11 cellular contexts compared by ENCODE assay signal in the genomic region with DNA sequence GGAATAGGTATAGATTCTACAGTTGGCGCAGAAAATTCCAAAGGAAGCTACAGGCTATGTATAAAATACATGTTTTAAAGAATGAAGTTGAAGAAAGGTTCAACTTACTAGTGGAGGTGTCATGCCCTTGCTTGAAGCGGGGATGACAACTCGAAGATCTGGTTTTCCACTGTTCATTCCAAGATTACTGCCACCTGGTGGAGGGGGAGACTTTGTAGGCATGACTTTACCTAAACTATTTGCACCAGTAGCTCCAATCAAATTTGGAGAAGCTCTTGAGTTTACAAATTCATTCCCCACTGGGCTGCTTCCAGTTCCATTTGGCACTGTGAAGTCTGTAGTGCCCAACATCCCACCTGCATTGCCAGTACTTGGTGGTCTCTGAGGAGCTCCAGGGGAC.
DNase-seq lines count a peak whose midpoint lies in the region; ATAC-seq and TF ChIP-seq lines count a peak whose summit lies in the region.
"Had no signal": no experiment of that assay in that cellular context is flagged by ENCODE, and none has a peak within 500 bp of the region (broad histone marks: within the 10 kb centered on the region; RNA-seq: fewer than 3 reads in every experiment).

No MANE protein-coding gene starts in this region.

- H4K20me1 ChIP-seq in Karpas-422 (ENCODE audit: insufficient read depth, low read depth, low read length), result no peaks in the 10 kb centered on the region
- no peaks in the 10 kb centered on the region for H4K20me1 ChIP-seq in neural progenitor cell (ENCODE audit: low read depth)

- peak; percentile 41 for TF ChIP-seq CTCF in neural progenitor cell (IDR thresholded peaks at IDR 0.05)

- no peak overlapping the region for H3K27ac Mint-ChIP-seq in activated CD4-positive, alpha-beta T cell treated with anti-CD3 and anti-CD28 coated beads, Interleukin-2, amount 10 ng/mL, durations not matched to agents 7 days and 5 days
- H3K27ac Mint-ChIP-seq in neural progenitor cell, result no peak overlapping the region
- H3K27ac Mint-ChIP-seq: activated CD8-positive, alpha-beta memory T cell treated with anti-CD3 and anti-CD28 coated beads, Interleukin-2, amount 10 ng/mL, durations not matched to agents 7 days and 5 days; CD4-positive, CD25-positive, alpha-beta regulatory T cell had no signal

- H3K27me3 ChIP-seq in Karpas-422 (ENCODE audit: low read length) (0 out of 2 replicates have a peak, but pooled peaks cover 4% of the 10 kb centered on the region), neural progenitor cell (no peaks in the 10 kb centered on the region)

- H3K4me2 ChIP-seq in Karpas-422 (ENCODE audit: low read depth, low read length, poor library complexity, severe bottlenecking) (no peak overlapping the region), neural progenitor cell (no peak overlapping the region)

- H3K4me3 Mint-ChIP-seq in activated CD4-positive, alpha-beta T cell treated with anti-CD3 and anti-CD28 coated beads, Interleukin-2, amount 10 ng/mL, durations not matched to agents 7 days and 5 days, result no peak overlapping the region
- H3K4me3 Mint-ChIP-seq in neural progenitor cell, result no peak overlapping the region
- H3K4me3 Mint-ChIP-seq: activated CD8-positive, alpha-beta memory T cell treated with anti-CD3 and anti-CD28 coated beads, Interleukin-2, amount 10 ng/mL, durations not matched to agents 7 days and 5 days; CD4-positive, CD25-positive, alpha-beta regulatory T cell had no signal

- H3K9me2 ChIP-seq in Karpas-422 (replicated peaks; ENCODE audit: insufficient read depth, low read length), result no peaks in the 10 kb centered on the region

- H3F3A ChIP-seq in neural progenitor cell (ENCODE audit: low read depth), result no peaks in the 10 kb centered on the region

- no peaks in the 10 kb centered on the region for H3K4me1 Mint-ChIP-seq in activated CD4-positive, alpha-beta T cell treated with anti-CD3 and anti-CD28 coated beads, Interleukin-2, amount 10 ng/mL, durations not matched to agents 7 days and 5 days
- H3K4me1 Mint-ChIP-seq in neural progenitor cell, result no peaks in the 10 kb centered on the region
- H3K4me1 Mint-ChIP-seq: activated CD8-positive, alpha-beta memory T cell treated with anti-CD3 and anti-CD28 coated beads, Interleukin-2, amount 10 ng/mL, durations not matched to agents 7 days and 5 days; CD4-positive, CD25-positive, alpha-beta regulatory T cell had no signal

- H3K27ac ChIP-seq in Karpas-422 (ENCODE audit: low read length) (no peak overlapping the region), neural progenitor cell (no peak overlapping the region)

- POLR2A ChIA-PET in activated CD4-positive, alpha-beta T cell treated with anti-CD3 and anti-CD28 coated beads, Interleukin-2, amount 10 ng/mL, durations not matched to agents 7 days and 5 days (lab: Charles Lee), result no interaction called here

- DNase-seq in NCI-H2171 treated with DMSO at 0.1 percent for 48 hours (lab: John Stamatoyannopoulos, UW), result peak; percentile 23
- DNase-seq in NCI-H2171 (lab: John Stamatoyannopoulos, UW), result no peak
- DNase-seq in Karpas-422, result peak; percentile 66
- peak; percentile 8 for DNase-seq in activated CD4-positive, alpha-beta T cell treated with anti-CD3 and anti-CD28 coated beads, Interleukin-2, amount 10 ng/mL, durations not matched to agents 7 days and 5 days
- DNase-seq in neural progenitor cell (ENCODE audit: low spot score), result peak; percentile 29
- DNase-seq in UCSD-AML1 (lab: John Stamatoyannopoulos, UW; ENCODE audit: unreplicated experiment), result no peak
- DNase-seq: activated CD8-positive, alpha-beta memory T cell treated with anti-CD3 and anti-CD28 coated beads, Interleukin-2, amount 10 ng/mL, durations not matched to agents 7 days and 5 days; NCI-H1436 treated with DMSO at 0.1 percent for 48 hours had no signal

- H3K9me3 ChIP-seq in Karpas-422 (ENCODE audit: low read length), result no peaks in the 10 kb centered on the region
- no peaks in the 10 kb centered on the region for H3K9me3 ChIP-seq in neural progenitor cell (ENCODE audit: low read depth)

- peaks cover 3% of the 10 kb centered on the region for H3K27me3 Mint-ChIP-seq in activated CD4-positive, alpha-beta T cell treated with anti-CD3 and anti-CD28 coated beads, Interleukin-2, amount 10 ng/mL, durations not matched to agents 7 days and 5 days
- H3K27me3 Mint-ChIP-seq in neural progenitor cell (ENCODE audit: insufficient read depth, low read depth), result no peaks in the 10 kb centered on the region

- H2AFZ ChIP-seq in Karpas-422 (ENCODE audit: low read length) (no peak overlapping the region), neural progenitor cell (replicated peaks) (no peak overlapping the region)

- no peaks in the 10 kb centered on the region for H3K36me3 Mint-ChIP-seq in activated CD4-positive, alpha-beta T cell treated with anti-CD3 and anti-CD28 coated beads, Interleukin-2, amount 10 ng/mL, durations not matched to agents 7 days and 5 days (ENCODE audit: low read depth)
- no peaks in the 10 kb centered on the region for H3K36me3 Mint-ChIP-seq in neural progenitor cell
- H3K36me3 Mint-ChIP-seq: activated CD8-positive, alpha-beta memory T cell treated with anti-CD3 and anti-CD28 coated beads, Interleukin-2, amount 10 ng/mL, durations not matched to agents 7 days and 5 days; CD4-positive, CD25-positive, alpha-beta regulatory T cell had no signal

- H3K79me2 ChIP-seq in Karpas-422 (ENCODE audit: low read length), result no peaks in the 10 kb centered on the region
- no peaks in the 10 kb centered on the region for H3K79me2 ChIP-seq in neural progenitor cell (ENCODE audit: low read depth)

- H3K9ac ChIP-seq in Karpas-422 (ENCODE audit: low read length) (no peak overlapping the region), neural progenitor cell (no peak overlapping the region)

- CTCF ChIA-PET in activated CD4-positive, alpha-beta T cell treated with anti-CD3 and anti-CD28 coated beads, Interleukin-2, amount 10 ng/mL, durations not matched to agents 7 days and 5 days (lab: Charles Lee), result interaction anchor here (1.0 to 1.1 kb wide), 2 partner anchors 19 to 369 kb away, joined by 3 read pairs; no protein-coding TSS in a partner anchor

- no peaks in the 10 kb centered on the region for H3K9me3 Mint-ChIP-seq in activated CD4-positive, alpha-beta T cell treated with anti-CD3 and anti-CD28 coated beads, Interleukin-2, amount 10 ng/mL, durations not matched to agents 7 days and 5 days
- H3K9me3 Mint-ChIP-seq in neural progenitor cell, result peaks cover 6% of the 10 kb centered on the region

- H3K36me3 ChIP-seq in Karpas-422 (ENCODE audit: insufficient read depth, low read length) (no peaks in the 10 kb centered on the region), neural progenitor cell (no peaks in the 10 kb centered on the region)

- ATAC-seq in GM18520 (IDR thresholded peaks at IDR 0.05; ENCODE audit: unreplicated experiment) (no peak), GM21381 (IDR thresholded peaks at IDR 0.05; ENCODE audit: unreplicated experiment) (no peak)
- ATAC-seq: activated CD8-positive, alpha-beta memory T cell treated with anti-CD3 and anti-CD28 coated beads, Interleukin-2, amount 10 ng/mL, durations not matched to agents 7 days and 5 days had no signal

- H3K4me3 ChIP-seq in Karpas-422 (ENCODE audit: low read length), result no peak overlapping the region
- no peak overlapping the region for H3K4me3 ChIP-seq in neural progenitor cell

- H3K4me1 ChIP-seq in Karpas-422 (ENCODE audit: low read length) (no peaks in the 10 kb centered on the region), neural progenitor cell (no peaks in the 10 kb centered on the region)

Comparison
In these comparisons a context has a peak if more than half of its experiments do, and no peak if none do; other contexts are left out.
1. DNase-seq: peak in NCI-H2171 treated with DMSO at 0.1 percent for 48 hours (single experiment), Karpas-422 (single experiment), activated CD4-positive, alpha-beta T cell treated with anti-CD3 and anti-CD28 coated beads, Interleukin-2, amount 10 ng/mL, durations not matched to agents 7 days and 5 days (single experiment) and neural progenitor cell (single experiment); none in NCI-H2171 (single experiment) and UCSD-AML1 (single experiment).